In genomic region chr2:8090748-8091700, GRCh38 we compare ENCODE assay signal across 8 cellular contexts.
A peak's percentile ranks its signal among the peaks of the same experiment; 100 is the strongest.
DNase-seq lines count a peak whose midpoint lies in the region; ATAC-seq and TF ChIP-seq lines count a peak whose summit lies in the region.

No MANE protein-coding gene starts in this region.

- TF ChIP-seq CTCF in fibroblast of villous mesenchyme (IDR thresholded peaks at IDR 0.05; ENCODE audit: insufficient read depth, low read depth, low read length) = no peak

- H3K9me2 ChIP-seq in Karpas-422 (replicated peaks; ENCODE audit: insufficient read depth, low read length) = no peaks in the 10 kb centered on the region

- DNase-seq in activated naive CD4-positive, alpha-beta T cell treated with Interleukin-2 at 50 U/mL for 16 hours = peak; percentile 67
- DNase-seq in activated naive CD4-positive, alpha-beta T cell (lab: John Stamatoyannopoulos, UW) = no peak
- DNase-seq in Karpas-422 (peak; percentile 64), fibroblast of villous mesenchyme (ENCODE audit: low read depth) (peak; percentile 86)
- peak; percentile 38 for DNase-seq in activated CD4-positive, CD25-positive, alpha-beta regulatory T cell treated with anti-CD3 and anti-CD28 coated beads, Interleukin-2, amount 50 U/mL, for 72 hours
- peak; percentile 62 to 79 (median 70) for DNase-seq in stimulated activated CD4-positive, alpha-beta T cell treated with anti-CD3 and anti-CD28 coated beads, Interleukin-12 subunit alpha, Interleukin-12 subunit beta, amount 100 ng/mL, for 48 hours (ENCODE audit: low read depth in 2 of 3, low spot score in 1 of 3)

- no peak overlapping the region for H3K27ac ChIP-seq in Karpas-422 (ENCODE audit: low read length)

- H3K4me2 ChIP-seq in Karpas-422 (ENCODE audit: low read depth, low read length, poor library complexity, severe bottlenecking) = peak overlapping the region; percentile 27

- peak overlapping the region; percentile 69; the same call in 1 of the 2 replicates for H2AFZ ChIP-seq in Karpas-422 (ENCODE audit: low read length)

- H3K9ac ChIP-seq in Karpas-422 (ENCODE audit: low read length) = no peak overlapping the region

- no peaks in the 10 kb centered on the region for H4K20me1 ChIP-seq in Karpas-422 (ENCODE audit: insufficient read depth, low read depth, low read length)

- peaks cover 10% of the 10 kb centered on the region for H3K4me1 ChIP-seq in Karpas-422 (ENCODE audit: low read length)

- H3K27me3 ChIP-seq in Karpas-422 (ENCODE audit: low read length) = no peaks in the 10 kb centered on the region

- no peaks in the 10 kb centered on the region for H3K36me3 ChIP-seq in Karpas-422 (ENCODE audit: insufficient read depth, low read length)

- no peaks in the 10 kb centered on the region for H3K79me2 ChIP-seq in Karpas-422 (ENCODE audit: low read length)

- no peaks in the 10 kb centered on the region for H3K9me3 ChIP-seq in Karpas-422 (ENCODE audit: low read length)

- H3K4me3 ChIP-seq in Karpas-422 (ENCODE audit: low read length) (no peak overlapping the region), fibroblast of villous mesenchyme (ENCODE audit: low read depth, low read length) (no peak overlapping the region)

- ATAC-seq in GM19023 (IDR thresholded peaks at IDR 0.05; ENCODE audit: unreplicated experiment) (no peak), HG02763 (IDR thresholded peaks at IDR 0.05; ENCODE audit: unreplicated experiment) (no peak)

Comparison
In these comparisons a context has a peak if more than half of its experiments do, and no peak if none do; other contexts are left out.
1. DNase-seq: peak in activated naive CD4-positive, alpha-beta T cell treated with Interleukin-2 at 50 U/mL for 16 hours (single experiment), Karpas-422 (single experiment), activated CD4-positive, CD25-positive, alpha-beta regulatory T cell treated with anti-CD3 and anti-CD28 coated beads, Interleukin-2, amount 50 U/mL, for 72 hours (single experiment), fibroblast of villous mesenchyme (single experiment) and stimulated activated CD4-positive, alpha-beta T cell treated with anti-CD3 and anti-CD28 coated beads, Interleukin-12 subunit alpha, Interleukin-12 subunit beta, amount 100 ng/mL, for 48 hours (3 of 3); none in activated naive CD4-positive, alpha-beta T cell (0 of 4).